Comparison of ENCODE assay signal across 18 cellular contexts in the genomic region with DNA sequence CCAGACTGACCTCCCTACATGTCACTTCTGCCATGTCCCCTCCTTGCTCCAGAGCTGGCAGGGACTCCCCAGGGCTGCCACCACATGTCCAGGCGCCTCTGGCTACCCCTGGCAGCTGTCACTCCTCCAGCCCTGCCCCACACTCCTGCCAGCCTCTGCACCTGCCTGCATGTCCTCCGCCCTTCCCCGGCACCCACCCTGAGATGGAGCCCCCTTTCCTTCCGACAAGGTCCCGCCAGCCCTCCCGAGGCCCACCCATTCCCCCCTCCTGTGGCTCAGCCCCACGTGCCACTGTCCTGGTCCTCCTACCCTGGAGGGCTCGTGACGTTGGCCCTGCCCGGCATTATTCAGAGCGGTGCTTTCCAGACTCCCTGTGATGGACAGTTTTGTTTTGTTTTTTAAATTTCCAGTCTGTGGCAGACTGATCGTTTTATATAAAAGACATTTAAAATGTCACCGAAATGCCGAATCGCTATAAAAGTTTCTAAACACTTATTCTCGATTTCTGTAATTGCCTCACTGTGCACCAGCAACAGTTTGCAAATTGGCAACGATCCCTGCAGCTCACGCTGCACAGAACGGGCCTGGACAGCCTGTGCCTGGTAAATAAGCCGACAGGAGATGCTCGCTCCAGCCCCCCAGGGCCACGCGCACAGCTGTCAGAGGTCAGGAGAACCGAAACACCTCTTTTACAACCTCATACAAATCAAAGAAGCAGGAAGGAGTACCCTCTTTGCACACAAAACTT.
DNase-seq lines count a peak whose midpoint lies in the region; ATAC-seq and TF ChIP-seq lines count a peak whose summit lies in the region.
"Had no signal": no experiment of that assay in that cellular context is flagged by ENCODE, and none has a peak within 500 bp of the region (broad histone marks: within the 10 kb centered on the region; RNA-seq: fewer than 3 reads in every experiment).

No MANE protein-coding gene starts in this region.

- intact Hi-C loops in natural killer cell (cut with micrococcal nuclease): no loop called here
- intact Hi-C loops in thyroid gland (cut with DNase I): no loop called here

- WGBS in thyroid gland, 2 donors: 87 to 93% methylated on average over 24 of the region's 24 CpGs

- no peak overlapping the region for H3K9ac ChIP-seq in rectal smooth muscle tissue (ENCODE audit: low read length)
- H3K9ac ChIP-seq: KMS-11, parathyroid adenoma had no signal

- no peaks in the 10 kb centered on the region for H3K9me3 Mint-ChIP-seq in natural killer cell treated with Interleukin-12 subunit alpha and Interleukin-12 subunit beta and Interleukin-15 and Interleukin-18, amount 100 ng/mL, for 72 hours
- no peaks in the 10 kb centered on the region for H3K9me3 Mint-ChIP-seq in natural killer cell
- H3K9me3 Mint-ChIP-seq: activated T-helper 2 cell treated with anti-CD3 and anti-CD28 coated beads, Interferon-gamma antibody, Interleukin-2, Interleukin-4, amounts not matched to agents 10 μg/mL and 5 μg/mL and 100 μg/mL, durations not matched to agents 14 hours and 24 hours and 36 hours had no signal

- H3K27me3 ChIP-seq in rectal smooth muscle tissue (ENCODE audit: control insufficient read depth, insufficient read depth, low read length) (no peaks in the 10 kb centered on the region), thyroid gland (no peaks in the 10 kb centered on the region)
- H3K27me3 ChIP-seq: cardiac muscle cell, spleen had no signal

- H3K27ac ChIP-seq in rectal smooth muscle tissue (ENCODE audit: low read depth, low read length): peak overlapping the region; percentile 64
- H3K27ac ChIP-seq in thyroid gland: no peak overlapping the region
- H3K27ac ChIP-seq: cardiac muscle cell, KMS-11, parathyroid adenoma, spleen had no signal

- H3K9me3 ChIP-seq in thyroid gland: no peaks in the 10 kb centered on the region
- H3K9me3 ChIP-seq: spleen had no signal

- H3K36me3 ChIP-seq in rectal smooth muscle tissue (ENCODE audit: control insufficient read depth, insufficient read depth, low read length): peaks cover 11% of the 10 kb centered on the region
- H3K36me3 ChIP-seq in thyroid gland: peaks cover 0 to 11% of the 10 kb centered on the region in 2 donors

- H3K36me3 Mint-ChIP-seq in natural killer cell treated with Interleukin-12 subunit alpha and Interleukin-12 subunit beta and Interleukin-15 and Interleukin-18, amount 100 ng/mL, for 72 hours: no peaks in the 10 kb centered on the region
- no peaks in the 10 kb centered on the region for H3K36me3 Mint-ChIP-seq in natural killer cell

- H3K4me1 ChIP-seq in rectal smooth muscle tissue (ENCODE audit: control insufficient read depth, insufficient read depth, low read length) (peaks cover 9% of the 10 kb centered on the region), thyroid gland (no peaks in the 10 kb centered on the region)
- H3K4me1 ChIP-seq: parathyroid adenoma, spleen had no signal

- H3K4me3 Mint-ChIP-seq in natural killer cell treated with Interleukin-12 subunit alpha and Interleukin-12 subunit beta and Interleukin-15 and Interleukin-18, amount 100 ng/mL, for 72 hours: no peak overlapping the region
- H3K4me3 Mint-ChIP-seq in natural killer cell: no peak overlapping the region
- H3K4me3 Mint-ChIP-seq: activated CD4-positive, alpha-beta T cell treated with anti-CD3 and anti-CD28 coated beads for 36 hours had no signal

- no peaks in the 10 kb centered on the region for H3K27me3 Mint-ChIP-seq in natural killer cell treated with Interleukin-12 subunit alpha and Interleukin-12 subunit beta and Interleukin-15 and Interleukin-18, amount 100 ng/mL, for 72 hours
- no peaks in the 10 kb centered on the region for H3K27me3 Mint-ChIP-seq in natural killer cell (ENCODE audit: low read depth in 2 of 2)
- H3K27me3 Mint-ChIP-seq: activated CD4-positive, alpha-beta T cell treated with anti-CD3 and anti-CD28 coated beads for 36 hours had no signal

- no peak overlapping the region for H3K27ac Mint-ChIP-seq in natural killer cell treated with Interleukin-12 subunit alpha and Interleukin-12 subunit beta and Interleukin-15 and Interleukin-18, amount 100 ng/mL, for 72 hours
- no peak overlapping the region for H3K27ac Mint-ChIP-seq in natural killer cell
- H3K27ac Mint-ChIP-seq: activated CD4-positive, alpha-beta T cell treated with anti-CD3 and anti-CD28 coated beads for 36 hours; activated T-helper 2 cell treated with anti-CD3 and anti-CD28 coated beads, Interferon-gamma antibody, Interleukin-2, Interleukin-4, amounts not matched to agents 10 μg/mL and 5 μg/mL and 100 μg/mL, durations not matched to agents 14 hours and 24 hours and 36 hours had no signal

- no peak for TF ChIP-seq POLR2A in thyroid gland (IDR thresholded peaks at IDR 0.05)

- peak; percentile 44 for DNase-seq in natural killer cell treated with Interleukin-12 subunit alpha and Interleukin-12 subunit beta and Interleukin-15 and Interleukin-18, amount 100 ng/mL, for 72 hours (ENCODE audit: low spot score)
- no peak for DNase-seq in natural killer cell
- DNase-seq in medulla oblongata (ENCODE audit: extremely low spot score): peak; percentile 73
- no peak for DNase-seq in thyroid gland
- no peak for DNase-seq in islet precursor cell
- no peak for DNase-seq in NCI-H2227 (lab: John Stamatoyannopoulos, UW; ENCODE audit: unreplicated experiment)
- DNase-seq in NCI-H345 (lab: John Stamatoyannopoulos, UW): no peak
- DNase-seq: activated CD4-positive, alpha-beta T cell treated with anti-CD3 and anti-CD28 coated beads for 36 hours; Calu3; left ventricle myocardium superior; NCI-H2081; NCI-H510A treated with DMSO at 0.1 percent for 48 hours; spleen had no signal

- TF ChIP-seq CTCF in natural killer cell (IDR thresholded peaks at IDR 0.05) (no peak), thyroid gland (IDR thresholded peaks at IDR 0.05) (no peak)

- H3K4me3 ChIP-seq in rectal smooth muscle tissue (ENCODE audit: low read length): no peak overlapping the region
- no peak overlapping the region for H3K4me3 ChIP-seq in thyroid gland (replicated peaks in 1 of 3)
- H3K4me3 ChIP-seq: cardiac muscle cell, spleen had no signal

- no peaks in the 10 kb centered on the region for H3K4me1 Mint-ChIP-seq in natural killer cell treated with Interleukin-12 subunit alpha and Interleukin-12 subunit beta and Interleukin-15 and Interleukin-18, amount 100 ng/mL, for 72 hours (ENCODE audit: low read depth in 2 of 2)
- H3K4me1 Mint-ChIP-seq in natural killer cell: no peaks in the 10 kb centered on the region
- H3K4me1 Mint-ChIP-seq: activated CD4-positive, alpha-beta T cell treated with anti-CD3 and anti-CD28 coated beads for 36 hours had no signal

- ATAC-seq in natural killer cell treated with Interleukin-12 subunit alpha and Interleukin-12 subunit beta and Interleukin-15 and Interleukin-18, amount 100 ng/mL, for 72 hours: peak in 1 of 2 donors; percentile 32
- no peak for ATAC-seq in natural killer cell
- ATAC-seq: activated CD4-positive, alpha-beta T cell treated with anti-CD3 and anti-CD28 coated beads for 36 hours; left ventricle myocardium superior had no signal

Comparison
In these comparisons a context has a peak if more than half of its experiments do, and no peak if none do; other contexts are left out.
1. DNase-seq: peak in natural killer cell treated with Interleukin-12 subunit alpha and Interleukin-12 subunit beta and Interleukin-15 and Interleukin-18, amount 100 ng/mL, for 72 hours (single experiment) and medulla oblongata (single experiment); none in natural killer cell (single experiment), thyroid gland (0 of 2), islet precursor cell (single experiment), NCI-H2227 (single experiment) and NCI-H345 (single experiment).